Comparison of ENCODE assay signal across 8 cellular contexts in the genomic region with DNA sequence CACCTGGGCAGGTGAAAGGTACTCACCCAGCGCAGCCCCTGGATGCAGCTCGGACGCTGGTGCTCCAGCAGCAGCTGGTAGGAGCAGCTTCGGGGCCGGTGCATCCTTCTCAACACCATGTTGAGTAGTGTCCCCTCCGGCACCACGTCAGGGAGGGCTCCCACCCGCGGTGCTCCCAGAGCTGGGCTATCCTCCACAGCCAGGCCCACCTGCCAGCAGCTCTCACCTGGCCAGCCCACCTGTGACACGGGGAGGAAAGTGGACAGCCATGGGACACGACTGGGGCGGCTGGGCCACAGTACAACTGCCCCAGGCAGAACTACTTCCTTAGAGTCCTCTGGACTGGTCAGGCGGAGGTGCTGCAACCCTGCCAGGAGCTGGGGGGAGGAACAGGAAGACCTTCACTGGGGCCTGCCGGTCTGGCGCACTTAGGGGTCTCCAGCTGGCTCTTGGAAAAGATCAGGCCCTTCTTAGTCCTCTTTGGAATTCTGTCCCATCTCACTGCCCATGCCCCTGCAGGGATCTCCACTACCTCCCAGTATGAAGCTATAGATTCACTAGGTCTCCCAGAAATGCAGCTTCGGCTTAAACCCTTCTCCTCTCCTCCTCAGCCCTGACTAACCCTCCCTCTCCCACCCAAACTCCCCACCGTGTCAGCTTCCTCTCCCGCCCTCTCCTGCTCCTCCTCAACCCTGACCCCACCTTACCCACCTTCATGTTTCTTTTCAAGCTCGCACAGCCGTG. TPM values are rescaled to one million over a fixed set of nuclear protein-coding genes. Genes with fewer than 3 reads are reported as not detected.
DNase-seq lines count a peak whose midpoint lies in the region; ATAC-seq, FAIRE-seq and TF ChIP-seq lines count a peak whose summit lies in the region.

No MANE protein-coding gene starts in this region.

- H3K36me3 Mint-ChIP-seq in nephron (ENCODE audit: low read depth): no peaks in the 10 kb centered on the region

- peaks cover 57% of the 10 kb centered on the region for H3K4me1 Mint-ChIP-seq in nephron

- H3K27me3 ChIP-seq in Panc1 (ENCODE audit: control insufficient read depth, insufficient read depth, low read length) (no peaks in the 10 kb centered on the region), esophagus squamous epithelium (no peaks in the 10 kb centered on the region)

- H3K27ac Mint-ChIP-seq in nephron: peak overlapping the region; percentile 74 to 92 (median 89)

- ATAC-seq in Panc1: peak; percentile 6; the same call in 1 of the 2 replicates

- WGBS in esophagus squamous epithelium, 2 donors: 25 to 39% methylated on average over 8 to 13 of the region's 20 CpGs

- peaks cover 30% of the 10 kb centered on the region for H3K4me1 ChIP-seq in Panc1 (ENCODE audit: control insufficient read depth, insufficient read depth, low read length)
- peaks cover 48 to 77% (median 58%) of the 10 kb centered on the region in 3 donors for H3K4me1 ChIP-seq in esophagus squamous epithelium

- CTCF ChIA-PET in Panc1 (lab: Charles Lee): interaction anchor here (0.6 to 2.6 kb wide), 5 partner anchors 10 to 1366 kb away, joined by 3 to 13 read pairs (median 6); no protein-coding TSS in a partner anchor

- peak; percentile 72 for DNase-seq in Ammon's horn (ENCODE audit: low spot score)
- DNase-seq in Panc1 (ENCODE audit: low read depth, low spot score): no peak
- DNase-seq in esophagus squamous epithelium (lab: John Stamatoyannopoulos, UW): no peak
- no peak for DNase-seq in NCI-H748 (lab: John Stamatoyannopoulos, UW; ENCODE audit: unreplicated experiment)
- DNase-seq in H54 (ENCODE audit: insufficient read length, low spot score): no peak
- no peak for DNase-seq in urothelium cell line (ENCODE audit: low spot score)
- DNase-seq in DMS114 treated with DMSO at 0.1 percent for 48 hours (lab: John Stamatoyannopoulos, UW; ENCODE audit: unreplicated experiment): no peak

- H3K9me3 Mint-ChIP-seq in nephron: no peaks in the 10 kb centered on the region

- no peak for TF ChIP-seq CTCF in Panc1 (IDR thresholded peaks at IDR 0.05)
- TF ChIP-seq CTCF in esophagus squamous epithelium (IDR thresholded peaks at IDR 0.05): no peak
- no peak for TF ChIP-seq CTCF in nephron (IDR thresholded peaks at IDR 0.05; ENCODE audit: unreplicated experiment in 3 of 3)

- H3K4me3 Mint-ChIP-seq in nephron: peak overlapping the region; percentile 83 to 88 (median 86)

- no peaks in the 10 kb centered on the region for H3K9me3 ChIP-seq in Panc1 (ENCODE audit: control insufficient read depth, insufficient read depth, low read depth, low read length)
- H3K9me3 ChIP-seq in esophagus squamous epithelium: no peaks in the 10 kb centered on the region

- peaks cover 4% of the 10 kb centered on the region for H3K27me3 Mint-ChIP-seq in nephron (ENCODE audit: low read depth)

- POLR2A ChIA-PET in Panc1 (lab: Charles Lee): interaction anchor here (0.5 to 0.7 kb wide), 2 partner anchors 53 to 233 kb away, joined by 3 to 7 read pairs; no protein-coding TSS in a partner anchor

- no peak for FAIRE-seq in H54 (lab: Jason Lieb, UNC)
- no peak for FAIRE-seq in urothelium cell line (lab: Jason Lieb, UNC)

- H3K27ac ChIP-seq in Panc1 (ENCODE audit: low read length): peak overlapping the region; percentile 85
- peak overlapping the region; percentile 90 to 93 (median 91) for H3K27ac ChIP-seq in esophagus squamous epithelium

- no peaks in the 10 kb centered on the region for H3K36me3 ChIP-seq in Panc1 (ENCODE audit: control insufficient read depth, insufficient read depth, low read length)
- H3K36me3 ChIP-seq in esophagus squamous epithelium: no peaks in the 10 kb centered on the region

- in situ Hi-C loops in Panc1 (cut with HindIII; ENCODE audit: low pct_unique_long_range_greater_than_20kb, low sequenced_read_pairs): no loop called here

- TF ChIP-seq POLR2A in esophagus squamous epithelium (IDR thresholded peaks at IDR 0.05): no peak
- TF ChIP-seq POLR2A in H54 (IDR thresholded peaks at IDR 0.05; ENCODE audit: low read depth, low read length): no peak

- no TSS peak for BruUV-seq in Panc1 (replicated peaks; lab: Mats Ljungman, UMichigan)

- intact Hi-C loops in Panc1 (cut with micrococcal nuclease; ENCODE audit: unreplicated experiment): no loop called here
- intact Hi-C loops in esophagus squamous epithelium (cut with DNase I): no loop called here

- H3K4me3 ChIP-seq in Panc1 (ENCODE audit: low read depth in 2 of 2, low read length in 2 of 2) (peak overlapping the region; percentile 74 to 87), esophagus squamous epithelium (peak overlapping the region; percentile 54 to 77 (median 72))

RNA-seq across cellular contexts. Expression of gene RAPGEF3, which starts 0.7 kb away (rescaled TPM):
- total RNA-seq in Panc1 (2021; ENCODE audit: unreplicated experiment) (5.8 TPM), esophagus squamous epithelium (10 to 100 TPM; 12.9 to 39.3 (median 22.5) TPM)
- polyA plus RNA-seq in Panc1 (2012; ENCODE audit: insufficient read length): 2.5 TPM

RNA-seq across cellular contexts. Expression of gene SLC48A1, which starts 15.0 kb away (rescaled TPM):
- total RNA-seq in Panc1 (2021; ENCODE audit: unreplicated experiment): 32.0 TPM
- polyA plus RNA-seq in Panc1 (2012; ENCODE audit: insufficient read length): 27.4 TPM
- total RNA-seq in esophagus squamous epithelium: 10 to 100 TPM; 18.9 to 35.4 (median 25.4) TPM

RNA-seq across cellular contexts. Expression of gene ENDOU, which starts 32.7 kb away (rescaled TPM):
- total RNA-seq in Panc1 (2021; ENCODE audit: unreplicated experiment) (not detected), esophagus squamous epithelium (100 to 1,000 TPM in 1 of 4 donors, 10 to 100 TPM in 3; 39.8 to 112 (median 46.3) TPM)
- not detected for polyA plus RNA-seq in Panc1 (2012; ENCODE audit: insufficient read length)

RNA-seq across cellular contexts. Expression of gene RPAP3, which starts 52.2 kb away (rescaled TPM):
- total RNA-seq in Panc1 (2021; ENCODE audit: unreplicated experiment) (47.3 TPM), esophagus squamous epithelium (10 to 100 TPM in 3 of 4 donors, 1 to 10 TPM in 1; 7.7 to 20.3 (median 17.7) TPM)
- 18.4 TPM for polyA plus RNA-seq in Panc1 (2012; ENCODE audit: insufficient read length)

Comparison
In these comparisons a context has a peak if more than half of its experiments do, and no peak if none do; other contexts are left out.
1. RNA of gene ENDOU, which starts 32.7 kb away (total RNA-seq): 39.8 to 112 TPM in esophagus squamous epithelium; not detected in Panc1 (single experiment); every median in the first group is over 10 times any median in the second.